Comparison of ENCODE assay signal across 36 cellular contexts in the genomic region with DNA sequence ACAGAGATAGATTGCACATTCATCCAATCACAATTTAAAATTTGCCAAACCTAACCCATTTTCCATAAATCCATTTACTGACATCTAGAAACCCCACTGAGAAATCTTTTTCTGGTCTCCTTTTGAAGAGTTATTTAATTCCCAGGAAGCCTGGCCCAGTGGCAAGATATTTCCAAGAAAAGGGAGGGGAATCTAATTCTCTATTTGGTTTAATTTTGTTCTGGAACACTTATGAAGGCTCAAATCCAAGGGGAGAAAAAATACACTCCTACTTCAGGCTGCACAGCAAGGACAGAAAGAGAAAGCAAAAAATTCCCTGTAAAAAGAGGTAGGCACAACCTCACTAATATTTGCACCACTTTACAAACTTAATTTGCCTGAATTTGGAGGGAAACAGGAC.
"Had no signal": no experiment of that assay in that cellular context is flagged by ENCODE, and none has a peak within 500 bp of the region (broad histone marks: within the 10 kb centered on the region; RNA-seq: fewer than 3 reads in every experiment).

No MANE protein-coding gene starts in this region.

- H3K36me3 Mint-ChIP-seq: activated CD4-positive, alpha-beta memory T cell treated with anti-CD3 and anti-CD28 coated beads for 36 hours; activated naive CD4-positive, alpha-beta T cell treated with anti-CD3 and anti-CD28 coated beads, Interleukin-2, amount 50 U/mL, for 72 hours; activated naive CD8-positive, alpha-beta T cell treated with anti-CD3 and anti-CD28 coated beads for 36 hours had no signal

- H3K27me3 ChIP-seq: adrenal gland, body of pancreas, brain microvascular endothelial cell, breast epithelium had no signal

- H3K9me3 Mint-ChIP-seq: activated B cell treated with CpG ODN at 0.5 μM for 24 hours; activated CD4-positive, alpha-beta memory T cell treated with anti-CD3 and anti-CD28 coated beads for 36 hours; activated CD4-positive, alpha-beta T cell treated with anti-CD3 and anti-CD28 coated beads, Interleukin-2, amount 10 ng/mL, durations not matched to agents 24 days and 14 days; activated CD8-positive, alpha-beta T cell treated with anti-CD3 and anti-CD28 coated beads for 36 hours; activated naive CD4-positive, alpha-beta T cell treated with anti-CD3 and anti-CD28 coated beads for 36 hours; activated naive CD4-positive, alpha-beta T cell treated with anti-CD3 and anti-CD28 coated beads, Interleukin-2, amount 50 U/mL, for 72 hours; activated naive CD8-positive, alpha-beta T cell treated with anti-CD3 and anti-CD28 coated beads for 36 hours; activated T-cell treated with anti-CD3 and anti-CD28 coated beads, Interleukin-2, amount 50 U/mL, for 4 hours; activated T-helper 1 cell treated with anti-CD3 and anti-CD28 coated beads, Interleukin-12 subunit alpha, Interleukin-12 subunit beta, Interleukin-2, Interleukin-4 antibody, amounts not matched to agents 30 ng/mL and 10 ng/mL and 1 ng/mL, durations not matched to agents 14 hours and 24 hours and 36 hours; activated T-helper 17 cell treated with anti-CD3 and anti-CD28 coated beads, Interleukin-2, amount 50 U/mL, for 72 hours; T-helper 1 cell treated with Interleukin-12 subunit alpha and Interleukin-12 subunit beta and Interleukin-4 antibody, amounts not matched to agents 30 μg/mL and 1 μg/mL, for 36 hours; T-helper 2 cell treated with Interferon-gamma antibody and Interleukin-4, amounts not matched to agents 5 μg/mL and 100 μg/mL, for 36 hours had no signal

- H3K9me3 ChIP-seq: adrenal gland, body of pancreas, breast epithelium had no signal

- H3K27me3 Mint-ChIP-seq: activated CD4-positive, alpha-beta memory T cell treated with anti-CD3 and anti-CD28 coated beads for 36 hours; activated CD4-positive, alpha-beta T cell treated with anti-CD3 and anti-CD28 coated beads, Interleukin-2, amount 10 ng/mL, durations not matched to agents 24 days and 14 days; activated CD8-positive, alpha-beta T cell treated with anti-CD3 and anti-CD28 coated beads for 36 hours; activated naive CD8-positive, alpha-beta T cell treated with anti-CD3 and anti-CD28 coated beads for 36 hours; activated T-helper 17 cell treated with anti-CD3 and anti-CD28 coated beads, Interleukin-2, amount 50 U/mL, for 72 hours had no signal

- ATAC-seq: activated CD8-positive, alpha-beta T cell treated with anti-CD3 and anti-CD28 coated beads for 36 hours; activated naive CD4-positive, alpha-beta T cell treated with anti-CD3 and anti-CD28 coated beads, Interleukin-2, amount 50 U/mL, for 72 hours; activated T-cell treated with anti-CD3 and anti-CD28 coated beads, Interleukin-2, amount 50 U/mL, for 4 hours; activated T-cell treated with anti-CD3 and anti-CD28 coated beads, Interleukin-2, amount 50 U/mL, for 72 hours; activated T-helper 17 cell treated with anti-CD3 and anti-CD28 coated beads, Interleukin-2, amount 50 U/mL, for 72 hours; body of pancreas had no signal

- DNase-seq: activated B cell treated with CpG ODN at 0.5 μM for 24 hours; activated CD4-positive, alpha-beta memory T cell treated with anti-CD3 and anti-CD28 coated beads for 36 hours; activated CD4-positive, alpha-beta T cell treated with anti-CD3 and anti-CD28 coated beads for 4 hours; activated CD4-positive, alpha-beta T cell treated with anti-CD3 and anti-CD28 coated beads, Interleukin-2, amount 10 ng/mL, durations not matched to agents 24 days and 14 days; activated CD4-positive, alpha-beta T cell treated with anti-CD3 and anti-CD28 coated beads, Interleukin-2, amount 50 U/mL, for 1 hour; activated CD4-positive, alpha-beta T cell treated with anti-CD3 and anti-CD28 coated beads, Interleukin-2, amount 50 U/mL, for 4 hours; activated CD4-positive, CD25-positive, alpha-beta regulatory T cell treated with anti-CD3 and anti-CD28 coated beads, Interleukin-2, amount 50 U/mL, for 72 hours; activated CD8-positive, alpha-beta memory T cell treated with anti-CD3 and anti-CD28 coated beads, Interleukin-2, amount 50 U/mL, for 4 hours; activated CD8-positive, alpha-beta T cell treated with anti-CD3 and anti-CD28 coated beads for 36 hours; activated effector memory CD4-positive, alpha-beta T cell treated with anti-CD3 and anti-CD28 coated beads, Interleukin-2, amount 50 U/mL, for 16 hours; activated gamma-delta T cell treated with Interleukin-2 at 50 U/mL for 16 hours; activated naive CD4-positive, alpha-beta T cell; activated naive CD4-positive, alpha-beta T cell treated with anti-CD3 and anti-CD28 coated beads for 36 hours; activated naive CD4-positive, alpha-beta T cell treated with anti-CD3 and anti-CD28 coated beads, Interleukin-2, amount 50 U/mL, for 16 hours; activated naive CD8-positive, alpha-beta T cell treated with anti-CD3 and anti-CD28 coated beads for 36 hours; activated T-cell treated with anti-CD3 and anti-CD28 coated beads for 4 hours; activated T-cell treated with anti-CD3 and anti-CD28 coated beads, Interleukin-2, amount 50 U/mL, for 1 hour; activated T-cell treated with anti-CD3 and anti-CD28 coated beads, Interleukin-2, amount 50 U/mL, for 4 hours; activated T-cell treated with anti-CD3 and anti-CD28 coated beads, Interleukin-2, amount 50 U/mL, for 72 hours; adrenal gland; amniotic stem cell; aorta; body of pancreas; brain microvascular endothelial cell; central memory CD4-positive, alpha-beta T cell; cerebellar nuclear complex; T-helper 1 cell; T-helper 2 cell; T-helper 9 cell had no signal

- H3K4me1 Mint-ChIP-seq: activated B cell treated with CpG ODN at 0.5 μM for 24 hours; activated CD4-positive, alpha-beta T cell treated with anti-CD3 and anti-CD28 coated beads, Interleukin-2, amount 10 ng/mL, durations not matched to agents 24 days and 14 days; activated naive CD8-positive, alpha-beta T cell treated with anti-CD3 and anti-CD28 coated beads for 36 hours; activated T-helper 17 cell treated with anti-CD3 and anti-CD28 coated beads, Interleukin-2, amount 50 U/mL, for 72 hours had no signal

- H3K4me3 Mint-ChIP-seq: activated B cell treated with CpG ODN at 0.5 μM for 24 hours; activated CD4-positive, alpha-beta memory T cell treated with anti-CD3 and anti-CD28 coated beads for 36 hours; activated CD4-positive, alpha-beta T cell treated with anti-CD3 and anti-CD28 coated beads, Interleukin-2, amount 10 ng/mL, durations not matched to agents 24 days and 14 days; activated CD8-positive, alpha-beta T cell treated with anti-CD3 and anti-CD28 coated beads for 36 hours; activated naive CD4-positive, alpha-beta T cell treated with anti-CD3 and anti-CD28 coated beads for 36 hours; activated naive CD8-positive, alpha-beta T cell treated with anti-CD3 and anti-CD28 coated beads for 36 hours; activated T-cell treated with anti-CD3 and anti-CD28 coated beads, Interleukin-2, amount 50 U/mL, for 4 hours; activated T-cell treated with anti-CD3 and anti-CD28 coated beads, Interleukin-2, amount 50 U/mL, for 72 hours; activated T-helper 1 cell treated with anti-CD3 and anti-CD28 coated beads, Interleukin-12 subunit alpha, Interleukin-12 subunit beta, Interleukin-2, Interleukin-4 antibody, amounts not matched to agents 30 ng/mL and 10 ng/mL and 1 ng/mL, durations not matched to agents 14 hours and 24 hours and 36 hours; activated T-helper 17 cell treated with anti-CD3 and anti-CD28 coated beads, Interleukin-2, amount 50 U/mL, for 72 hours; T-helper 1 cell treated with Interleukin-12 subunit alpha and Interleukin-12 subunit beta and Interleukin-4 antibody, amounts not matched to agents 30 μg/mL and 1 μg/mL, for 36 hours; T-helper 2 cell treated with Interferon-gamma antibody and Interleukin-4, amounts not matched to agents 5 μg/mL and 100 μg/mL, for 36 hours had no signal

- H3K4me3 ChIP-seq: adrenal gland, body of pancreas, breast epithelium had no signal

- H3K4me1 ChIP-seq: adrenal gland, breast epithelium had no signal

- H3K27ac ChIP-seq: adrenal gland, body of pancreas, brain microvascular endothelial cell, breast epithelium, VCaP had no signal

- H3K27ac Mint-ChIP-seq: activated B cell treated with CpG ODN at 0.5 μM for 24 hours; activated CD4-positive, alpha-beta memory T cell treated with anti-CD3 and anti-CD28 coated beads for 36 hours; activated CD4-positive, alpha-beta T cell treated with anti-CD3 and anti-CD28 coated beads, Interleukin-2, amount 10 ng/mL, durations not matched to agents 24 days and 14 days; activated CD8-positive, alpha-beta T cell treated with anti-CD3 and anti-CD28 coated beads for 36 hours; activated naive CD4-positive, alpha-beta T cell treated with anti-CD3 and anti-CD28 coated beads for 36 hours; activated naive CD8-positive, alpha-beta T cell treated with anti-CD3 and anti-CD28 coated beads for 36 hours; activated T-cell treated with anti-CD3 and anti-CD28 coated beads, Interleukin-2, amount 50 U/mL, for 72 hours; activated T-helper 1 cell treated with anti-CD3 and anti-CD28 coated beads, Interleukin-12 subunit alpha, Interleukin-12 subunit beta, Interleukin-2, Interleukin-4 antibody, amounts not matched to agents 30 ng/mL and 10 ng/mL and 1 ng/mL, durations not matched to agents 14 hours and 24 hours and 36 hours; activated T-helper 17 cell treated with anti-CD3 and anti-CD28 coated beads, Interleukin-2, amount 50 U/mL, for 72 hours; T-helper 1 cell treated with Interleukin-12 subunit alpha and Interleukin-12 subunit beta and Interleukin-4 antibody, amounts not matched to agents 30 μg/mL and 1 μg/mL, for 36 hours; T-helper 2 cell treated with Interferon-gamma antibody and Interleukin-4, amounts not matched to agents 5 μg/mL and 100 μg/mL, for 36 hours had no signal

- H3K36me3 ChIP-seq: adrenal gland, brain microvascular endothelial cell, breast epithelium had no signal
